ENCODE assay signal across 13 cellular contexts in genomic region chr11:12695221-12695794, GRCh38. TPM values are rescaled to one million over a fixed set of nuclear protein-coding genes. Genes with fewer than 3 reads are reported as not detected.
A peak's percentile ranks its signal among the peaks of the same experiment; 100 is the strongest.
DNase-seq lines count a peak whose midpoint lies in the region; ATAC-seq and TF ChIP-seq lines count a peak whose summit lies in the region.
"Had no signal": no experiment of that assay in that cellular context is flagged by ENCODE, and none has a peak within 500 bp of the region (broad histone marks: within the 10 kb centered on the region; RNA-seq: fewer than 3 reads in every experiment).

No MANE protein-coding gene starts in this region.

- ATAC-seq in thoracic aorta (ENCODE audit: insufficient number of reproducible peaks, low FRiP score, low read depth) (no peak), GM21737 (IDR thresholded peaks at IDR 0.05; ENCODE audit: unreplicated experiment) (no peak)
- ATAC-seq in stimulated activated naive CD8-positive, alpha-beta T cell treated with anti-CD3 and anti-CD28 coated beads, Interleukin-15, Interleukin-2, amounts not matched to agents 100 U/mL and 50 U/mL, for 24 hours: no peak

- WGBS in mammary epithelial cell (ENCODE audit: low coverage, missing lambda C conversion rate): 72% methylated on average over 2 of the region's 2 CpGs
- WGBS in mesodermal cell (ENCODE audit: insufficient coverage in 2 of 2), 2 experiments: no CpG with 5 or more reads among the region's 2 CpGs

- H3K27me3 ChIP-seq in mammary epithelial cell (ENCODE audit: insufficient read depth, low read length) (no peaks in the 10 kb centered on the region), thoracic aorta (replicated peaks; ENCODE audit: insufficient read depth) (no peaks in the 10 kb centered on the region)

- CTCF ChIA-PET in mammary epithelial cell (lab: Charles Lee; ENCODE audit: low non-redundant PET): no interaction called here

- peak overlapping the region; percentile 98 for H3K27ac ChIP-seq in mammary epithelial cell (ENCODE audit: insufficient read depth, low read depth, low read length)
- H3K27ac ChIP-seq in mesodermal cell (ENCODE audit: low read depth, low read length, severe bottlenecking): peak overlapping the region; percentile 99
- H3K27ac ChIP-seq in thoracic aorta: peak overlapping the region; percentile 88 to 94

- intact Hi-C loops in mammary epithelial cell (cut with micrococcal nuclease): loop anchor here (5.0 kb wide), 1 partner anchor 363 kb away; no protein-coding TSS in a partner anchor

- in situ Hi-C loops in mammary epithelial cell (cut with MboI; ENCODE audit: low sequenced_read_pairs in 2 of 2): no loop called here

- peak overlapping the region; percentile 98 for H3K9ac ChIP-seq in mammary epithelial cell (ENCODE audit: insufficient read depth, low read length)

- H3K4me1 ChIP-seq in mammary epithelial cell (ENCODE audit: insufficient read depth, low read length) (peaks cover 74% of the 10 kb centered on the region), mesodermal cell (ENCODE audit: control insufficient read depth, insufficient read depth, low read length, poor library complexity, severe bottlenecking) (peaks cover 93% of the 10 kb centered on the region), thoracic aorta (ENCODE audit: control insufficient read depth in 1 of 2, low read depth in 2 of 2) (peaks cover 33 to 51% of the 10 kb centered on the region in 2 donors)

- H3K4me3 ChIP-seq in mammary epithelial cell (replicated peaks in 1 of 3; ENCODE audit: insufficient read depth in 1 of 3, low read depth in 2 of 3, low read length in 3 of 3) (no peak overlapping the region), mesodermal cell (ENCODE audit: extremely low read depth, insufficient read depth, low read length, poor library complexity, severe bottlenecking) (no peak overlapping the region), thoracic aorta (no peak overlapping the region)

- H3K4me2 ChIP-seq in mammary epithelial cell (ENCODE audit: insufficient read depth, low read depth, low read length): peak overlapping the region; percentile 92

- no peaks in the 10 kb centered on the region for H3K9me3 ChIP-seq in mammary epithelial cell (replicated peaks; ENCODE audit: insufficient read depth, low read length)
- H3K9me3 ChIP-seq in mesodermal cell (ENCODE audit: control insufficient read depth, low read length): no peaks in the 10 kb centered on the region
- H3K9me3 ChIP-seq in thoracic aorta: no peaks in the 10 kb centered on the region

- H3K36me3 ChIP-seq in mammary epithelial cell (ENCODE audit: insufficient read depth, low read length) (no peaks in the 10 kb centered on the region), mesodermal cell (ENCODE audit: control insufficient read depth, insufficient read depth, low read length) (peaks cover 4% of the 10 kb centered on the region), thoracic aorta (no peaks in the 10 kb centered on the region)

- H3K79me2 ChIP-seq in mammary epithelial cell (ENCODE audit: insufficient read depth, low read length): peaks cover 89% of the 10 kb centered on the region

- BruUV-seq in mammary epithelial cell (replicated peaks; lab: Mats Ljungman, UMichigan): no TSS peak

- no peaks in the 10 kb centered on the region for H4K20me1 ChIP-seq in mammary epithelial cell (ENCODE audit: insufficient read depth, low read length)

- no peak overlapping the region for H2AFZ ChIP-seq in mammary epithelial cell (ENCODE audit: low read depth, low read length)

- TF ChIP-seq CTCF in mammary epithelial cell (conservative IDR thresholded peaks at IDR 0.05 in 1 of 2, IDR thresholded peaks at IDR 0.05 in 1 of 2; ENCODE audit: extremely low read depth in 1 of 2, insufficient read depth in 1 of 2, low read depth in 1 of 2, low read length in 2 of 2): no peak
- no peak for TF ChIP-seq CTCF in thoracic aorta (IDR thresholded peaks at IDR 0.05)

- peak; percentile 90 for DNase-seq in NCI-H82 (lab: John Stamatoyannopoulos, UW)
- no peak for DNase-seq in mammary epithelial cell
- DNase-seq in thoracic aorta (ENCODE audit: low spot score): no peak
- DNase-seq in stimulated activated naive CD8-positive, alpha-beta T cell treated with anti-CD3 and anti-CD28 coated beads, Interleukin-15, Interleukin-2, amounts not matched to agents 100 U/mL and 50 U/mL, for 24 hours: no peak
- no peak for DNase-seq in H4 (ENCODE audit: low spot score)
- no peak for DNase-seq in MV-4-11 (lab: John Stamatoyannopoulos, UW)
- DNase-seq: activated T-cell treated with anti-CD3 and anti-CD28 coated beads, Interleukin-2, amount 50 U/mL, for 1 hour; C1 segment of cervical spinal cord; naive B cell; NCI-H1436 treated with DMSO at 0.1 percent for 48 hours; NCI-H524 treated with DMSO at 0.1 percent for 48 hours had no signal

- dilution Hi-C loops in mammary epithelial cell (cut with HindIII; ENCODE audit: low sequenced_read_pairs): no loop called here

RNA-seq across cellular contexts. Expression of gene TEAD1, which starts 21.1 kb away (rescaled TPM):
- 100 to 1,000 TPM in 1 of 2 donors, 10 to 100 TPM in 1; 93.9 to 107 TPM for total RNA-seq in mammary epithelial cell
- 21.3 TPM for polyA plus RNA-seq in mammary epithelial cell
- 88.8 TPM for polyA minus RNA-seq in mammary epithelial cell
- 136 TPM for polyA plus RNA-seq in mesodermal cell (2013, experiment 1 of 2)
- 133 TPM for polyA plus RNA-seq in mesodermal cell (2013, experiment 2 of 2)
- total RNA-seq in thoracic aorta: 100 to 1,000 TPM in 1 of 2 donors, 10 to 100 TPM in 1; 57.3 to 164 TPM
- 33.8 and 42.3 TPM in 2 replicates for total RNA-seq in H4 (2014; rRNA removed; shearing (Covaris generic))
